In genomic region chr2:229417176-229417575, GRCh38 we compare ENCODE assay signal across 17 cellular contexts.
DNase-seq lines count a peak whose midpoint lies in the region; ATAC-seq and TF ChIP-seq lines count a peak whose summit lies in the region.
"Had no signal": no experiment of that assay in that cellular context is flagged by ENCODE, and none has a peak within 500 bp of the region (broad histone marks: within the 10 kb centered on the region; RNA-seq: fewer than 3 reads in every experiment).

No MANE protein-coding gene starts in this region.

- peaks cover 0 to 6% (median 0%) of the 10 kb centered on the region in 5 experiments for H3K9me3 Mint-ChIP-seq in brain
- H3K9me3 Mint-ChIP-seq in glutamatergic neuron (ENCODE audit: unreplicated experiment): peaks cover 1% of the 10 kb centered on the region
- no peaks in the 10 kb centered on the region for H3K9me3 Mint-ChIP-seq in activated T-helper 17 cell treated with anti-CD3 and anti-CD28 coated beads, Interleukin-2, amount 50 U/mL, for 72 hours
- H3K9me3 Mint-ChIP-seq: activated T-helper 1 cell treated with anti-CD3 and anti-CD28 coated beads, Interleukin-12 subunit alpha, Interleukin-12 subunit beta, Interleukin-2, Interleukin-4 antibody, amounts not matched to agents 30 ng/mL and 10 ng/mL and 1 ng/mL, durations not matched to agents 14 hours and 24 hours and 36 hours had no signal

- peak overlapping the region; percentile 56 for H2AFZ ChIP-seq in smooth muscle cell (ENCODE audit: low read depth)
- H2AFZ ChIP-seq: GM23338 had no signal

- H3K9ac ChIP-seq in BLaER1: no peak overlapping the region
- no peak overlapping the region for H3K9ac ChIP-seq in smooth muscle cell (ENCODE audit: low read depth)

- ATAC-seq in HG02798 (IDR thresholded peaks at IDR 0.05; ENCODE audit: poor library complexity, unreplicated experiment): no peak
- ATAC-seq in activated T-helper 17 cell treated with anti-CD3 and anti-CD28 coated beads, Interleukin-2, amount 50 U/mL, for 72 hours (replicated peaks): no peak
- ATAC-seq: activated CD8-positive, alpha-beta T cell treated with anti-CD3 and anti-CD28 coated beads, Interleukin-2, amount 10 ng/mL, durations not matched to agents 7 days and 5 days had no signal

- no peak overlapping the region for H3K4me3 Mint-ChIP-seq in brain
- H3K4me3 Mint-ChIP-seq in glutamatergic neuron (ENCODE audit: unreplicated experiment): no peak overlapping the region
- no peak overlapping the region for H3K4me3 Mint-ChIP-seq in activated T-helper 17 cell treated with anti-CD3 and anti-CD28 coated beads, Interleukin-2, amount 50 U/mL, for 72 hours
- H3K4me3 Mint-ChIP-seq: activated CD8-positive, alpha-beta T cell treated with anti-CD3 and anti-CD28 coated beads, Interleukin-2, amount 10 ng/mL, durations not matched to agents 7 days and 5 days; activated T-helper 1 cell treated with anti-CD3 and anti-CD28 coated beads, Interleukin-12 subunit alpha, Interleukin-12 subunit beta, Interleukin-2, Interleukin-4 antibody, amounts not matched to agents 30 ng/mL and 10 ng/mL and 1 ng/mL, durations not matched to agents 14 hours and 24 hours and 36 hours; GM23338; T-helper 17 cell; WTC11 had no signal

- H3K36me3 Mint-ChIP-seq in brain (peaks cover 42% of the 10 kb centered on the region), glutamatergic neuron (ENCODE audit: unreplicated experiment) (peaks cover 5% of the 10 kb centered on the region)
- no peaks in the 10 kb centered on the region for H3K36me3 Mint-ChIP-seq in activated T-helper 17 cell treated with anti-CD3 and anti-CD28 coated beads, Interleukin-2, amount 50 U/mL, for 72 hours (ENCODE audit: low read depth)

- no peaks in the 10 kb centered on the region for H3K27me3 Mint-ChIP-seq in brain
- H3K27me3 Mint-ChIP-seq in glutamatergic neuron (ENCODE audit: unreplicated experiment): peaks cover 4% of the 10 kb centered on the region
- peaks cover 15% of the 10 kb centered on the region for H3K27me3 Mint-ChIP-seq in activated T-helper 17 cell treated with anti-CD3 and anti-CD28 coated beads, Interleukin-2, amount 50 U/mL, for 72 hours

- H3K9me3 ChIP-seq in BLaER1: peaks cover 10% of the 10 kb centered on the region; the same call in 1 of the 2 replicates
- H3K9me3 ChIP-seq in smooth muscle cell (replicated peaks; ENCODE audit: low read depth): no peaks in the 10 kb centered on the region

- H3K27ac Mint-ChIP-seq in brain: peak overlapping the region; percentile 69 to 93 (median 82)
- peak overlapping the region; percentile 90 for H3K27ac Mint-ChIP-seq in glutamatergic neuron (ENCODE audit: unreplicated experiment)
- no peak overlapping the region for H3K27ac Mint-ChIP-seq in activated T-helper 17 cell treated with anti-CD3 and anti-CD28 coated beads, Interleukin-2, amount 50 U/mL, for 72 hours
- H3K27ac Mint-ChIP-seq: activated CD8-positive, alpha-beta T cell treated with anti-CD3 and anti-CD28 coated beads, Interleukin-2, amount 10 ng/mL, durations not matched to agents 7 days and 5 days; activated T-helper 1 cell treated with anti-CD3 and anti-CD28 coated beads, Interleukin-12 subunit alpha, Interleukin-12 subunit beta, Interleukin-2, Interleukin-4 antibody, amounts not matched to agents 30 ng/mL and 10 ng/mL and 1 ng/mL, durations not matched to agents 14 hours and 24 hours and 36 hours; GM23338; WTC11 had no signal

- no peak overlapping the region for H3K4me3 ChIP-seq in BLaER1
- no peak overlapping the region for H3K4me3 ChIP-seq in smooth muscle cell
- H3K4me3 ChIP-seq: GM23338 had no signal

- peaks cover 38% of the 10 kb centered on the region for H3K4me1 Mint-ChIP-seq in brain
- peaks cover 15% of the 10 kb centered on the region for H3K4me1 Mint-ChIP-seq in glutamatergic neuron (ENCODE audit: low read depth, unreplicated experiment)
- no peaks in the 10 kb centered on the region for H3K4me1 Mint-ChIP-seq in activated T-helper 17 cell treated with anti-CD3 and anti-CD28 coated beads, Interleukin-2, amount 50 U/mL, for 72 hours
- H3K4me1 Mint-ChIP-seq: T-helper 17 cell had no signal

- TF ChIP-seq CTCF in brain (conservative IDR thresholded peaks at IDR 0.05): no peak
- TF ChIP-seq CTCF in glutamatergic neuron (IDR thresholded peaks at IDR 0.05; ENCODE audit: partially characterized antibody, unreplicated experiment): no peak
- no peak for TF ChIP-seq CTCF in smooth muscle cell (IDR thresholded peaks at IDR 0.05; ENCODE audit: borderline replicate concordance, insufficient read depth, poor library complexity, severe bottlenecking)

- WGBS in smooth muscle cell (ENCODE audit: low lambda C conversion rate): 81% methylated on average over 8 of the region's 8 CpGs

- no peaks in the 10 kb centered on the region for H3K27me3 ChIP-seq in BLaER1
- no peaks in the 10 kb centered on the region for H3K27me3 ChIP-seq in smooth muscle cell (ENCODE audit: low read depth)

- H3K36me3 ChIP-seq in BLaER1 (no peaks in the 10 kb centered on the region), smooth muscle cell (ENCODE audit: low read depth) (no peaks in the 10 kb centered on the region)

- no peaks in the 10 kb centered on the region for H3F3A ChIP-seq in smooth muscle cell (ENCODE audit: low read depth)

- H4K20me1 ChIP-seq in BLaER1 (no peaks in the 10 kb centered on the region), smooth muscle cell (ENCODE audit: low read depth) (no peaks in the 10 kb centered on the region)

- H3K79me2 ChIP-seq in smooth muscle cell (ENCODE audit: low read depth): no peaks in the 10 kb centered on the region

- peak overlapping the region; percentile 68; the same call in 1 of the 2 replicates for H3K27ac ChIP-seq in BLaER1
- H3K27ac ChIP-seq in smooth muscle cell (ENCODE audit: low read depth): no peak overlapping the region

- no peak overlapping the region; the same call in 1 of the 2 replicates for H3K4me2 ChIP-seq in BLaER1
- no peak overlapping the region for H3K4me2 ChIP-seq in smooth muscle cell
- H3K4me2 ChIP-seq: GM23338 had no signal

- H3K4me1 ChIP-seq in BLaER1 (peaks cover 17% of the 10 kb centered on the region), smooth muscle cell (ENCODE audit: low read depth) (no peaks in the 10 kb centered on the region)

- DNase-seq in glutamatergic neuron (no peak), smooth muscle cell (lab: John Stamatoyannopoulos, UW; ENCODE audit: unreplicated experiment) (no peak)
- no peak for DNase-seq in activated naive CD4-positive, alpha-beta T cell treated with anti-CD3 and anti-CD28 coated beads, Interleukin-2, amount 50 U/mL, for 16 hours
- DNase-seq in stimulated activated CD4-positive, alpha-beta T cell treated with anti-CD3 and anti-CD28 coated beads, Interleukin-4, amount 100 ng/mL, for 4 hours: no peak
- DNase-seq: activated CD8-positive, alpha-beta T cell treated with anti-CD3 and anti-CD28 coated beads, Interleukin-2, amount 10 ng/mL, durations not matched to agents 7 days and 5 days; Calu3; GF-D8; SIG-M5; stimulated activated naive CD4-positive, alpha-beta T cell treated with Interleukin-2 at 50 U/mL for 16 hours; T-helper 17 cell had no signal
